9 cellular contexts compared by ENCODE assay signal in the genomic region with DNA sequence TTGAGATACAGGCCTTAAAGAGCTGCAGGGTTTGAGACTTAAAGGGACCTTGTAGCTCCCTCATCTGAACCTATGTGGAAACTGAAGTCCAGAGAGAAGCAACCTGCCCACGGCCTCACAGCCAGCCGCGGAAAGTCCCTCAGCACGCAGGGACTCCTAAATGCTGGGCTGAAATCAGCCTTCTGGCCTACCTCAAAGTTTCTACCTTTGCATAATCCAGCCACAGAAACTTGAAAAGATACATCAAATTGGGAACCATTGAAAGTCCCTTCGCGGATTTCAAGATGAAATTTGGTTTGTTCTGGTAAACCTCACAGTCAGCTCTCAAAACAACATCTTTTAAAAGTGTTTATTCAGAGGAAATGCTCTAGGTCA.
DNase-seq lines count a peak whose midpoint lies in the region; ATAC-seq lines count a peak whose summit lies in the region.
"Had no signal": no experiment of that assay in that cellular context is flagged by ENCODE, and none has a peak within 500 bp of the region (broad histone marks: within the 10 kb centered on the region; RNA-seq: fewer than 3 reads in every experiment).

No MANE protein-coding gene starts in this region.

- peak overlapping the region; percentile 78 for H3K27ac Mint-ChIP-seq in activated CD4-positive, alpha-beta T cell treated with anti-CD3 and anti-CD28 coated beads, Interleukin-2, amount 10 ng/mL, durations not matched to agents 24 days and 14 days

- H3K4me1 Mint-ChIP-seq in activated CD4-positive, alpha-beta T cell treated with anti-CD3 and anti-CD28 coated beads, Interleukin-2, amount 10 ng/mL, durations not matched to agents 24 days and 14 days, result peaks cover 8% of the 10 kb centered on the region

- intact Hi-C loops in activated CD4-positive, alpha-beta T cell treated with anti-CD3 and anti-CD28 coated beads, Interleukin-2, amount 10 ng/mL, durations not matched to agents 24 days and 14 days (cut with micrococcal nuclease), result loop anchor here (2.0 to 5.0 kb wide), 2 partner anchors 59 to 432 kb away; a partner anchor contains a TSS

- H3K4me3 Mint-ChIP-seq in activated CD4-positive, alpha-beta T cell treated with anti-CD3 and anti-CD28 coated beads, Interleukin-2, amount 10 ng/mL, durations not matched to agents 24 days and 14 days, result peak overlapping the region; percentile 30

- no peaks in the 10 kb centered on the region for H3K27me3 Mint-ChIP-seq in activated CD4-positive, alpha-beta T cell treated with anti-CD3 and anti-CD28 coated beads, Interleukin-2, amount 10 ng/mL, durations not matched to agents 24 days and 14 days

- H3K36me3 Mint-ChIP-seq in activated CD4-positive, alpha-beta T cell treated with anti-CD3 and anti-CD28 coated beads, Interleukin-2, amount 10 ng/mL, durations not matched to agents 24 days and 14 days (ENCODE audit: low read depth), result peaks cover 1% of the 10 kb centered on the region

- peaks cover 4% of the 10 kb centered on the region for H3K9me3 Mint-ChIP-seq in activated CD4-positive, alpha-beta T cell treated with anti-CD3 and anti-CD28 coated beads, Interleukin-2, amount 10 ng/mL, durations not matched to agents 24 days and 14 days

- DNase-seq in activated CD4-positive, alpha-beta T cell treated with anti-CD3 and anti-CD28 coated beads, Interleukin-2, amount 10 ng/mL, durations not matched to agents 24 days and 14 days, result peak; percentile 73
- DNase-seq in activated CD4-positive, alpha-beta T cell treated with anti-CD3 and anti-CD28 coated beads, Interleukin-2, amount 50 U/mL, for 4 hours, result no peak
- peak; percentile 1 to 14 (median 10) for DNase-seq in stimulated activated CD4-positive, alpha-beta T cell treated with anti-CD3 and anti-CD28 coated beads, TNF-alpha, amount 100 ng/mL, for 48 hours (ENCODE audit: low read depth in 3 of 3)
- no peak for DNase-seq in NCI-H1436 treated with DMSO at 0.1 percent for 48 hours (lab: John Stamatoyannopoulos, UW)
- no peak for DNase-seq in NCI-H226
- DNase-seq in NCI-H2029 treated with DMSO at 0.1 percent for 48 hours (lab: John Stamatoyannopoulos, UW), result no peak

- ATAC-seq in HG02571 (IDR thresholded peaks at IDR 0.05; ENCODE audit: unreplicated experiment) (peak; percentile 80), HG03558 (IDR thresholded peaks at IDR 0.05; ENCODE audit: extremely low read depth, unreplicated experiment) (peak; percentile 91)
- ATAC-seq: esophagus mucosa had no signal

Comparison
In these comparisons a context has a peak if more than half of its experiments do, and no peak if none do; other contexts are left out.
1. DNase-seq: peak in activated CD4-positive, alpha-beta T cell treated with anti-CD3 and anti-CD28 coated beads, Interleukin-2, amount 10 ng/mL, durations not matched to agents 24 days and 14 days (single experiment) and stimulated activated CD4-positive, alpha-beta T cell treated with anti-CD3 and anti-CD28 coated beads, TNF-alpha, amount 100 ng/mL, for 48 hours (3 of 3); none in activated CD4-positive, alpha-beta T cell treated with anti-CD3 and anti-CD28 coated beads, Interleukin-2, amount 50 U/mL, for 4 hours (0 of 2), NCI-H1436 treated with DMSO at 0.1 percent for 48 hours (single experiment), NCI-H226 (single experiment) and NCI-H2029 treated with DMSO at 0.1 percent for 48 hours (single experiment).